In genomic region chr6:16286151-16286522, GRCh38 we compare ENCODE assay signal across 8 cellular contexts. TPM values are rescaled to one million over a fixed set of nuclear protein-coding genes. Genes with fewer than 3 reads are reported as not detected.
DNase-seq lines count a peak whose midpoint lies in the region; ATAC-seq lines count a peak whose summit lies in the region.

No MANE protein-coding gene starts in this region.

- ATAC-seq in HG03196 (IDR thresholded peaks at IDR 0.05; ENCODE audit: unreplicated experiment), result no peak

- peak; percentile 88 for DNase-seq in GM03348 (ENCODE audit: low spot score)
- peak; percentile 27 for DNase-seq in HT-29 (ENCODE audit: low spot score)
- peak; percentile 5 for DNase-seq in activated effector memory CD4-positive, alpha-beta T cell treated with Interleukin-2 at 50 U/mL for 16 hours
- DNase-seq in hypothalamus (lab: John Stamatoyannopoulos, UW), result peak in 42 of 51 donors; percentile 10 to 81 (median 40)
- peak; percentile 34 to 36 for DNase-seq in stimulated activated CD4-positive, alpha-beta T cell treated with anti-CD3 and anti-CD28 coated beads, Interleukin-2, amount 100 ng/mL, for 48 hours
- no peak for DNase-seq in DMS153 treated with DMSO at 0.1 percent for 48 hours (lab: John Stamatoyannopoulos, UW; ENCODE audit: unreplicated experiment)
- no peak for DNase-seq in DMS79 treated with DMSO at 0.1 percent for 48 hours (lab: John Stamatoyannopoulos, UW)

RNA-seq across cellular contexts. Expression of gene GMPR, which starts 47.8 kb away (rescaled TPM):
- 0.08 and 0.55 TPM in 2 replicates for total RNA-seq in HT-29 (2014; rRNA removed; shearing (Covaris generic))

Comparison
In these comparisons a context has a peak if more than half of its experiments do, and no peak if none do; other contexts are left out.
1. DNase-seq: peak in GM03348 (single experiment), HT-29 (single experiment), activated effector memory CD4-positive, alpha-beta T cell treated with Interleukin-2 at 50 U/mL for 16 hours (single experiment), hypothalamus (42 of 51) and stimulated activated CD4-positive, alpha-beta T cell treated with anti-CD3 and anti-CD28 coated beads, Interleukin-2, amount 100 ng/mL, for 48 hours (2 of 2); none in DMS153 treated with DMSO at 0.1 percent for 48 hours (single experiment) and DMS79 treated with DMSO at 0.1 percent for 48 hours (single experiment).